Comparison of ENCODE assay signal across 8 cellular contexts in the genomic region with DNA sequence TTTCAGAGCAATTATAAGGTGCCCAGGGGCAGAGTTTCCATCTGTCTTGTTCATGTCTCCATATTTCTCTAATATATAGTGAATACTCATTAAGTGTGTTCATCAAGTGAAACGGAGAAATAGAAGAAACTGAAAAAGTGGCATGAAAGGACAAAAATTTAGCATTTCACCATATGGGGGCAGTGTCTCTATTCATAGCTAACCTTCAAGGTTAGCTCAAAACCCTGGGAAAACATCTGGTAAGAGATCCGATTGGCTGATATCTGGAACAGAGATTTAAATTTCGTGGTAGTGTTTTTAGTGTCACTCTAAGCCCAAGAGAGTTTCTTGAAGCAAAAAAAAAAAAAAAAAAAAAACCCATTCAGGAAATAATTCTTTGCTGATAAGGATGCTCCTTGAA.
A peak's percentile ranks its signal among the peaks of the same experiment; 100 is the strongest.
DNase-seq lines count a peak whose midpoint lies in the region; ATAC-seq and TF ChIP-seq lines count a peak whose summit lies in the region.

No MANE protein-coding gene starts in this region.

- H3K36me3 ChIP-seq in WERI-Rb-1 (no peaks in the 10 kb centered on the region), kidney epithelial cell (ENCODE audit: control insufficient read depth, insufficient read depth, low read length) (no peaks in the 10 kb centered on the region), transverse colon (no peaks in the 10 kb centered on the region)

- TF ChIP-seq CTCF in Calu3 (IDR thresholded peaks at IDR 0.05; ENCODE audit: unreplicated experiment): no peak
- TF ChIP-seq CTCF in WERI-Rb-1 (IDR thresholded peaks at IDR 0.05; ENCODE audit: low read depth, low read length): peak; percentile 13; the same call in 1 of the 2 replicates
- TF ChIP-seq CTCF in kidney epithelial cell (IDR thresholded peaks at IDR 0.05; ENCODE audit: insufficient read depth, low read length, poor library complexity, severe bottlenecking): peak; percentile 34
- peak in 2 of 5 experiments; percentile 7 to 9 for TF ChIP-seq CTCF in transverse colon (IDR thresholded peaks at IDR 0.05)

- 35 to 40% methylated on average over 3 of the region's 3 CpGs for WGBS in transverse colon (ENCODE audit: low coverage in 1 of 2), 2 donors

- no peak overlapping the region for H3K27ac Mint-ChIP-seq in Calu3 (ENCODE audit: unreplicated experiment)

- no peak for TF ChIP-seq POLR2A in transverse colon (IDR thresholded peaks at IDR 0.05)

- H3K9me3 Mint-ChIP-seq in Calu3 (ENCODE audit: low read depth, unreplicated experiment): no peaks in the 10 kb centered on the region

- TF ChIP-seq EP300 in transverse colon (IDR thresholded peaks at IDR 0.05; ENCODE audit: low read depth): no peak

- peak; percentile 14 for DNase-seq in Calu3
- peak; percentile 35 for DNase-seq in HEK293T (ENCODE audit: extremely low spot score)
- no peak for DNase-seq in WERI-Rb-1
- DNase-seq in kidney epithelial cell (ENCODE audit: low read depth): no peak
- DNase-seq in stimulated activated CD4-positive, alpha-beta T cell treated with anti-CD3 and anti-CD28 coated beads, Interleukin-4, amount 100 ng/mL, for 24 hours: no peak
- no peak for DNase-seq in hypothalamus (lab: John Stamatoyannopoulos, UW)
- no peak for DNase-seq in transverse colon

- no peaks in the 10 kb centered on the region for H3K9me3 ChIP-seq in WERI-Rb-1 (ENCODE audit: severe bottlenecking)
- no peaks in the 10 kb centered on the region for H3K9me3 ChIP-seq in transverse colon

- no TSS peak for BruUV-seq in Calu3 (replicated peaks; lab: Mats Ljungman, UMichigan)

- intact Hi-C loops in Calu3 (cut with micrococcal nuclease; ENCODE audit: unreplicated experiment) (loop anchor here (5.0 to 10.0 kb wide), 2 partner anchors 57 to 251 kb away; no protein-coding TSS in a partner anchor), transverse colon (cut with DNase I; ENCODE audit: low total_unique reads) (no loop called here)

- H3K4me3 ChIP-seq in WERI-Rb-1 (ENCODE audit: low read depth, low read length) (no peak overlapping the region), kidney epithelial cell (ENCODE audit: low read depth, low read length) (no peak overlapping the region), transverse colon (no peak overlapping the region)

- POLR2A ChIA-PET in HEK293T (lab: Yijun Ruan, JAX): no interaction called here

- H3K27me3 ChIP-seq in WERI-Rb-1 (ENCODE audit: insufficient read depth, low read depth, severe bottlenecking) (peaks cover 50% of the 10 kb centered on the region), kidney epithelial cell (ENCODE audit: control insufficient read depth, insufficient read depth, low read length) (no peaks in the 10 kb centered on the region), transverse colon (no peaks in the 10 kb centered on the region)

- in situ Hi-C loops in transverse colon (cut with MboI; ENCODE audit: low pct_ligation_motif_present in 1 of 4, low pct_unique_long_range_greater_than_20kb in 1 of 4, low sequenced_read_pairs in 3 of 4): no loop called here

- H3K27me3 Mint-ChIP-seq in Calu3 (ENCODE audit: unreplicated experiment): peaks cover 40% of the 10 kb centered on the region

- H3K27ac ChIP-seq in WERI-Rb-1 (no peak overlapping the region), transverse colon (no peak overlapping the region)

- H3K4me1 Mint-ChIP-seq in Calu3 (ENCODE audit: low read depth, unreplicated experiment): no peaks in the 10 kb centered on the region

- CTCF ChIA-PET in Calu3 (lab: Charles Lee): interaction anchor here (0.7 to 1.1 kb wide), 15 partner anchors 18 to 307 kb away, joined by 3 to 14 read pairs (median 5); no protein-coding TSS in a partner anchor
- CTCF ChIA-PET in HEK293T (lab: Yijun Ruan, JAX): interaction anchor here (0.6 to 1.2 kb wide), 6 partner anchors 8 to 837 kb away, joined by 3 to 9 read pairs (median 4); no protein-coding TSS in a partner anchor

- H3K36me3 Mint-ChIP-seq in Calu3 (ENCODE audit: insufficient read depth, unreplicated experiment): no peaks in the 10 kb centered on the region

- no peaks in the 10 kb centered on the region for H3K4me1 ChIP-seq in transverse colon

- ATAC-seq in HG03025 (IDR thresholded peaks at IDR 0.05; ENCODE audit: low FRiP score, unreplicated experiment): no peak

- no peak overlapping the region for H3K4me3 Mint-ChIP-seq in Calu3 (ENCODE audit: low read depth, unreplicated experiment)

TF ChIP-seq in HEK293T, 16 proteins besides CTCF, POLR2A, EP300 and RAD21:
- TF ChIP-seq NFRKB (IDR thresholded peaks at IDR 0.05): no peak
- TF ChIP-seq FOXA1 (IDR thresholded peaks at IDR 0.05): no peak
- TF ChIP-seq, protein P1, sequence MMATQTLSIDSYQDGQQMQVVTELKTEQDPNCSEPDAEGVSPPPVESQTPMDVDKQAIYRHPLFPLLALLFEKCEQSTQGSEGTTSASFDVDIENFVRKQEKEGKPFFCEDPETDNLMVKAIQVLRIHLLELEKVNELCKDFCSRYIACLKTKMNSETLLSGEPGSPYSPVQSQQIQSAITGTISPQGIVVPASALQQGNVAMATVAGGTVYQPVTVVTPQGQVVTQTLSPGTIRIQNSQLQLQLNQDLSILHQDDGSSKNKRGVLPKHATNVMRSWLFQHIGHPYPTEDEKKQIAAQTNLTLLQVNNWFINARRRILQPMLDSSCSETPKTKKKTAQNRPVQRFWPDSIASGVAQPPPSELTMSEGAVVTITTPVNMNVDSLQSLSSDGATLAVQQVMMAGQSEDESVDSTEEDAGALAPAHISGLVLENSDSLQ (IDR thresholded peaks at IDR 0.05): no peak
- TF ChIP-seq CTBP1 (IDR thresholded peaks at IDR 0.05; ENCODE audit: borderline replicate concordance): no peak
- no peak for TF ChIP-seq SUZ12 (IDR thresholded peaks at IDR 0.05)
- TF ChIP-seq ARNT (IDR thresholded peaks at IDR 0.05): no peak
- no peak for TF ChIP-seq L3MBTL2 (conservative IDR thresholded peaks at IDR 0.05)
- no peak for TF ChIP-seq SP1 (IDR thresholded peaks at IDR 0.05)
- no peak for TF ChIP-seq FOXM1 (IDR thresholded peaks at IDR 0.05; ENCODE audit: borderline replicate concordance)
- no peak for TF ChIP-seq ELF4 (IDR thresholded peaks at IDR 0.05)
- TF ChIP-seq TARDBP (IDR thresholded peaks at IDR 0.05): no peak
- no peak for TF ChIP-seq HDGF (IDR thresholded peaks at IDR 0.05; ENCODE audit: borderline replicate concordance)
- no peak for TF ChIP-seq ZNF384 (IDR thresholded peaks at IDR 0.05)
- TF ChIP-seq BHLHE40 (IDR thresholded peaks at IDR 0.05; ENCODE audit: borderline replicate concordance): no peak
- TF ChIP-seq FOXK2 (IDR thresholded peaks at IDR 0.05): no peak
TF ChIP-seq in HEK293T: peak in this region for 0.

Comparison
In these comparisons a context has a peak if more than half of its experiments do, and no peak if none do; other contexts are left out.
1. DNase-seq: peak in Calu3 (single experiment) and HEK293T (single experiment); none in WERI-Rb-1 (single experiment), kidney epithelial cell (single experiment), stimulated activated CD4-positive, alpha-beta T cell treated with anti-CD3 and anti-CD28 coated beads, Interleukin-4, amount 100 ng/mL, for 24 hours (single experiment), hypothalamus (0 of 51) and transverse colon (single experiment).